Comparison of ENCODE assay signal across 26 cellular contexts in genomic region chrX:153626863-153627674, GRCh38. TPM values are rescaled to one million over a fixed set of nuclear protein-coding genes. Genes with fewer than 3 reads are reported as not detected.
"Had no signal": no experiment of that assay in that cellular context is flagged by ENCODE, and none has a peak within 500 bp of the region (broad histone marks: within the 10 kb centered on the region; RNA-seq: fewer than 3 reads in every experiment).

No MANE protein-coding gene starts in this region.

- H3K27ac Mint-ChIP-seq: activated naive CD4-positive, alpha-beta T cell treated with anti-CD3 and anti-CD28 coated beads for 36 hours; activated naive CD8-positive, alpha-beta T cell treated with anti-CD3 and anti-CD28 coated beads, Interleukin-2, amount 10 ng/mL, durations not matched to agents 7 days and 5 days; activated T-cell treated with anti-CD3 and anti-CD28 coated beads, Interleukin-2, amount 50 U/mL, for 24 hours; activated T-helper 2 cell treated with anti-CD3 and anti-CD28 coated beads, Interferon-gamma antibody, Interleukin-2, Interleukin-4, amounts not matched to agents 10 μg/mL and 5 μg/mL and 100 μg/mL, durations not matched to agents 14 hours and 24 hours and 36 hours; nephron progenitor cell; stimulated activated naive B cell treated with anti-CD40 and anti-IgM and Interleukin-4, amounts not matched to agents 10 μg/mL and 1 μg/mL and 100 μg/mL, for 72 hours; T-cell; T-helper 2 cell treated with Interferon-gamma antibody and Interleukin-4, amounts not matched to agents 5 μg/mL and 100 μg/mL, for 36 hours; type B pancreatic cell had no signal

- H3K36me3 ChIP-seq: heart right ventricle, WERI-Rb-1 had no signal

- H3K36me3 Mint-ChIP-seq: activated naive CD8-positive, alpha-beta T cell treated with anti-CD3 and anti-CD28 coated beads, Interleukin-2, amount 10 ng/mL, durations not matched to agents 7 days and 5 days; type B pancreatic cell had no signal

- H3K27me3 ChIP-seq: testis had no signal

- H3K4me3 Mint-ChIP-seq: activated naive CD4-positive, alpha-beta T cell treated with anti-CD3 and anti-CD28 coated beads for 36 hours; activated naive CD8-positive, alpha-beta T cell treated with anti-CD3 and anti-CD28 coated beads, Interleukin-2, amount 10 ng/mL, durations not matched to agents 7 days and 5 days; activated T-cell treated with anti-CD3 and anti-CD28 coated beads, Interleukin-2, amount 50 U/mL, for 24 hours; nephron progenitor cell; stimulated activated naive B cell treated with anti-CD40 and anti-IgM and Interleukin-4, amounts not matched to agents 10 μg/mL and 1 μg/mL and 100 μg/mL, for 72 hours; T-cell; T-helper 2 cell treated with Interferon-gamma antibody and Interleukin-4, amounts not matched to agents 5 μg/mL and 100 μg/mL, for 36 hours; type B pancreatic cell had no signal

- ATAC-seq: mucosa of descending colon; stimulated activated naive B cell treated with anti-CD40 and anti-IgM and Interleukin-4, amounts not matched to agents 10 μg/mL and 1 μg/mL and 100 μg/mL, for 72 hours; T-cell had no signal

- H3K27me3 Mint-ChIP-seq: type B pancreatic cell had no signal

- DNase-seq: activated CD4-positive, alpha-beta T cell treated with anti-CD3 and anti-CD28 coated beads, Interleukin-2, amount 50 U/mL, for 4 hours; activated CD8-positive, alpha-beta memory T cell treated with anti-CD3 and anti-CD28 coated beads for 24 hours; activated CD8-positive, alpha-beta memory T cell treated with anti-CD3 and anti-CD28 coated beads, Interleukin-2, amount 50 U/mL, for 4 hours; activated naive CD4-positive, alpha-beta T cell treated with anti-CD3 and anti-CD28 coated beads for 36 hours; activated naive CD8-positive, alpha-beta T cell treated with anti-CD3 and anti-CD28 coated beads, Interleukin-2, amount 10 ng/mL, durations not matched to agents 7 days and 5 days; activated T-cell treated with anti-CD3 and anti-CD28 coated beads, Interleukin-2, amount 50 U/mL, for 24 hours; amniotic stem cell; dermis blood vessel endothelial cell; effector CD8-positive, alpha-beta T cell; erythroblast; foreskin fibroblast; heart right ventricle; mesendoderm; nephron progenitor cell; small intestine; stimulated activated CD4-positive, alpha-beta T cell treated with anti-CD3 and anti-CD28 coated beads, Interleukin-2, amount 100 ng/mL, for 48 hours; stimulated activated CD8-positive, alpha-beta memory T cell treated with anti-CD3 and anti-CD28 coated beads, Interleukin-4, amount 100 ng/mL, for 48 hours; stimulated activated naive B cell treated with anti-CD40 and anti-IgM and Interleukin-4, amounts not matched to agents 10 μg/mL and 1 μg/mL and 100 μg/mL, for 72 hours; T-cell; testis; WERI-Rb-1 had no signal

- H3K4me1 ChIP-seq: heart right ventricle, testis had no signal

- H3K4me1 Mint-ChIP-seq: activated naive CD8-positive, alpha-beta T cell treated with anti-CD3 and anti-CD28 coated beads, Interleukin-2, amount 10 ng/mL, durations not matched to agents 7 days and 5 days; stimulated activated naive B cell treated with anti-CD40 and anti-IgM and Interleukin-4, amounts not matched to agents 10 μg/mL and 1 μg/mL and 100 μg/mL, for 72 hours; T-cell had no signal

- H3K9me3 ChIP-seq: mucosa of descending colon, testis had no signal

- H3K4me3 ChIP-seq: heart right ventricle, mucosa of descending colon, testis had no signal

- H3K9me3 Mint-ChIP-seq: activated naive CD4-positive, alpha-beta T cell treated with anti-CD3 and anti-CD28 coated beads for 36 hours; activated T-helper 2 cell treated with anti-CD3 and anti-CD28 coated beads, Interferon-gamma antibody, Interleukin-2, Interleukin-4, amounts not matched to agents 10 μg/mL and 5 μg/mL and 100 μg/mL, durations not matched to agents 14 hours and 24 hours and 36 hours; T-helper 2 cell treated with Interferon-gamma antibody and Interleukin-4, amounts not matched to agents 5 μg/mL and 100 μg/mL, for 36 hours had no signal

- H3K27ac ChIP-seq: heart right ventricle, testis, WERI-Rb-1 had no signal

RNA-seq across cellular contexts. Expression of gene DUSP9, which starts 19.9 kb away (rescaled TPM):
- total RNA-seq: activated naive CD8-positive, alpha-beta T cell treated with anti-CD3 and anti-CD28 coated beads, Interleukin-2, amount 10 ng/mL, durations not matched to agents 7 days and 5 days; fibroblast of lung; mucosa of descending colon had no signal
- polyA plus RNA-seq: fibroblast of lung had no signal

RNA-seq across cellular contexts. Expression of gene PNCK, which starts 46.5 kb away (rescaled TPM):
- total RNA-seq: dermis blood vessel endothelial cell had no signal
- polyA plus RNA-seq: fibroblast of lung had no signal
